Comparison of ENCODE assay signal across 27 cellular contexts in the genomic region with DNA sequence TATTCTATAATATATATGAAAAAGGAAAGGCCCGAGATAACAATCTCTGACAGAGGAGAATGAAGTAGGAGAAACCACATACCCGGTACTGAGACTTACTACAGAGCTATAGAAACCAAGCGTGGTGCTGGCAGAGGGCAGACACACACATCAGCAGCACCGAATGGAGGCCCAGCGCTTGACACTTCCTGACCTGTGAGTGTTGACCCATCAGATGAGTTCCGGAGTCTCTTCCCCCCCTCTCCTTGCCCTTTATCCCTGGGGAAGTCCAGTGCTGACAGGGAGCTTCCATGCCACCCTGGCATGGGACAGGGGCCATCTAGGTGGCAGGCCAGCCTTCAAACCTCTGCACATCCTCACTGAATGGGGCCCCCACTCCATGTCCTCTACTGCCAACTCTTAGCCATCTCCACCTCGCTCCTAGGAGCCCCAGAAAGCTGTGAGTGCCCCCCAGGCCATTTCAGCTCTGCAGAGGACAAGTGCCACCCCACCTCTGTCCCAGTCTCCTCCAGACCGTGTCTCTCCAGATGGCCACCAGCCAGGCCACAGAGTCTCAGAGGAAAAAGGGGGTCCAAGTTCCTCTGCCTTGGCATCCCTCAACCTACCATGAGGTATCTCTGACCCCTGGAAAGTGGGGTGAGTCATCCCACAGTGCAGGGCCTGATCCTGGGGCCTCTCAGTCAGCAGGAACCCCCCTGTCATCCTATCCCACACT.
A peak's percentile ranks its signal among the peaks of the same experiment; 100 is the strongest.
DNase-seq lines count a peak whose midpoint lies in the region; ATAC-seq, FAIRE-seq and TF ChIP-seq lines count a peak whose summit lies in the region.
"Had no signal": no experiment of that assay in that cellular context is flagged by ENCODE, and none has a peak within 500 bp of the region (broad histone marks: within the 10 kb centered on the region; RNA-seq: fewer than 3 reads in every experiment).

No MANE protein-coding gene starts in this region.

- H3K9me3 ChIP-seq in astrocyte (ENCODE audit: insufficient read depth, low read depth, low read length), result no peaks in the 10 kb centered on the region

- no peaks in the 10 kb centered on the region for H4K20me1 ChIP-seq in astrocyte (ENCODE audit: insufficient read depth, low read length)

- no peaks in the 10 kb centered on the region for H3K79me2 ChIP-seq in astrocyte (ENCODE audit: insufficient read depth, low read length)

- H3K27me3 ChIP-seq in astrocyte (ENCODE audit: insufficient read depth, low read length), result no peaks in the 10 kb centered on the region

- FAIRE-seq in astrocyte (lab: Jason Lieb, UNC) (no peak), GM12891 (lab: Jason Lieb, UNC) (no peak), H54 (lab: Jason Lieb, UNC) (no peak)
- FAIRE-seq: bronchial epithelial cell, HepG2 had no signal

- no peaks in the 10 kb centered on the region for H3K9me3 Mint-ChIP-seq in astrocyte (ENCODE audit: unreplicated experiment)
- no peaks in the 10 kb centered on the region for H3K9me3 Mint-ChIP-seq in nephron
- H3K9me3 Mint-ChIP-seq: activated naive CD4-positive, alpha-beta T cell treated with anti-CD3 and anti-CD28 coated beads, Interleukin-2, amount 50 U/mL, for 24 hours; activated T-helper 1 cell treated with anti-CD3 and anti-CD28 coated beads, Interleukin-12 subunit alpha, Interleukin-12 subunit beta, Interleukin-2, Interleukin-4 antibody, amounts not matched to agents 30 ng/mL and 10 ng/mL and 1 ng/mL, durations not matched to agents 14 hours and 24 hours and 36 hours; effector memory CD8-positive, alpha-beta T cell; stimulated activated naive CD8-positive, alpha-beta T cell treated with anti-CD3 and anti-CD28 coated beads, Interleukin-15, amount 100 ng/mL, for 72 hours had no signal

- ATAC-seq in GM19328 (IDR thresholded peaks at IDR 0.05; ENCODE audit: unreplicated experiment), result no peak
- ATAC-seq: effector memory CD8-positive, alpha-beta T cell; esophagus mucosa; HepG2; stimulated activated naive CD8-positive, alpha-beta T cell treated with anti-CD3 and anti-CD28 coated beads, Interleukin-15, amount 100 ng/mL, for 72 hours had no signal

- H3K27ac ChIP-seq in astrocyte (ENCODE audit: low read depth, low read length), result no peak overlapping the region
- H3K27ac ChIP-seq: PC-9 had no signal

- H3K4me3 ChIP-seq in astrocyte (ENCODE audit: insufficient read depth, low read depth, low read length), result no peak overlapping the region
- H3K4me3 ChIP-seq: PC-9 had no signal

- no peak overlapping the region for H3K4me2 ChIP-seq in astrocyte (ENCODE audit: low read length)
- H3K4me2 ChIP-seq: PC-9 had no signal

- H3K4me3 Mint-ChIP-seq in astrocyte (ENCODE audit: unreplicated experiment) (no peak overlapping the region), nephron (no peak overlapping the region)
- H3K4me3 Mint-ChIP-seq: activated naive CD4-positive, alpha-beta T cell treated with anti-CD3 and anti-CD28 coated beads, Interleukin-2, amount 50 U/mL, for 24 hours; activated T-helper 1 cell treated with anti-CD3 and anti-CD28 coated beads, Interleukin-12 subunit alpha, Interleukin-12 subunit beta, Interleukin-2, Interleukin-4 antibody, amounts not matched to agents 30 ng/mL and 10 ng/mL and 1 ng/mL, durations not matched to agents 14 hours and 24 hours and 36 hours; CD14-positive monocyte; effector memory CD8-positive, alpha-beta T cell; stimulated activated naive CD8-positive, alpha-beta T cell treated with anti-CD3 and anti-CD28 coated beads, Interleukin-15, amount 100 ng/mL, for 72 hours had no signal

- peak overlapping the region; percentile 30 for H2AFZ ChIP-seq in astrocyte (ENCODE audit: low read depth, low read length)
- H2AFZ ChIP-seq: PC-9 had no signal

- H3K4me1 Mint-ChIP-seq in astrocyte (ENCODE audit: low read depth, unreplicated experiment), result peaks cover 11% of the 10 kb centered on the region
- H3K4me1 Mint-ChIP-seq in nephron, result peaks cover 58% of the 10 kb centered on the region
- H3K4me1 Mint-ChIP-seq: CD14-positive monocyte had no signal

- H3K9ac ChIP-seq in astrocyte (ENCODE audit: low read length), result no peak overlapping the region

- H3K4me1 ChIP-seq in astrocyte (ENCODE audit: insufficient read depth, low read length), result peaks cover 22% of the 10 kb centered on the region

- no peaks in the 10 kb centered on the region for H3K36me3 ChIP-seq in astrocyte (ENCODE audit: insufficient read depth, low read length)

- no peak for TF ChIP-seq CTCF in GM13977 (IDR thresholded peaks at IDR 0.05; ENCODE audit: extremely low read depth, insufficient read depth, missing control alignments)
- no peak for TF ChIP-seq CTCF in astrocyte (IDR thresholded peaks at IDR 0.05; ENCODE audit: insufficient read depth, low read depth, low read length)
- no peak for TF ChIP-seq CTCF in nephron (IDR thresholded peaks at IDR 0.05; ENCODE audit: unreplicated experiment in 3 of 3)

- in situ Hi-C loops in GM13977 (cut with MboI; ENCODE audit: low pct_unique_long_range_greater_than_20kb, low sequenced_read_pairs, unreplicated experiment), result no loop called here

- DNase-seq in ELR (ENCODE audit: low read depth) (peak; percentile 26), GM13977 (ENCODE audit: low spot score) (peak; percentile 7), astrocyte (ENCODE audit: low read depth) (no peak), GM12891 (ENCODE audit: insufficient read length, low spot score) (no peak), H54 (ENCODE audit: insufficient read length, low spot score) (no peak)
- DNase-seq in activated naive CD4-positive, alpha-beta T cell (lab: John Stamatoyannopoulos, UW), result no peak
- DNase-seq: activated CD4-positive, alpha-beta T cell treated with anti-CD3 and anti-CD28 coated beads, Interleukin-2, amount 50 U/mL, for 48 hours; activated CD4-positive, CD25-positive, alpha-beta regulatory T cell; activated CD8-positive, alpha-beta memory T cell treated with anti-CD3 and anti-CD28 coated beads, Interleukin-2, amount 50 U/mL, for 4 hours; cortex of kidney; DND-41; effector memory CD8-positive, alpha-beta T cell; NCI-H1048; NCI-H187; NK-92 treated with Interleukin-12 subunit alpha and Interleukin-12 subunit beta, amount 100 ng/mL, for 24 hours; nucleus accumbens; PC-9; SHP77; stimulated activated naive CD8-positive, alpha-beta T cell treated with anti-CD3 and anti-CD28 coated beads, Interleukin-15, amount 100 ng/mL, for 72 hours had no signal

- TF ChIP-seq POLR2A in GM12891 (IDR thresholded peaks at IDR 0.05; ENCODE audit: low read depth, low read length) (no peak), H54 (IDR thresholded peaks at IDR 0.05; ENCODE audit: low read depth, low read length) (no peak)

- no peak overlapping the region for H3K27ac Mint-ChIP-seq in astrocyte (ENCODE audit: unreplicated experiment)
- H3K27ac Mint-ChIP-seq in nephron, result peak overlapping the region in 2 of 3 experiments; percentile 16 to 82
- H3K27ac Mint-ChIP-seq: activated naive CD4-positive, alpha-beta T cell treated with anti-CD3 and anti-CD28 coated beads, Interleukin-2, amount 50 U/mL, for 24 hours; activated T-helper 1 cell treated with anti-CD3 and anti-CD28 coated beads, Interleukin-12 subunit alpha, Interleukin-12 subunit beta, Interleukin-2, Interleukin-4 antibody, amounts not matched to agents 30 ng/mL and 10 ng/mL and 1 ng/mL, durations not matched to agents 14 hours and 24 hours and 36 hours; CD14-positive monocyte; effector memory CD8-positive, alpha-beta T cell; stimulated activated naive CD8-positive, alpha-beta T cell treated with anti-CD3 and anti-CD28 coated beads, Interleukin-15, amount 100 ng/mL, for 72 hours had no signal

- H3K36me3 Mint-ChIP-seq in astrocyte (ENCODE audit: low read depth, unreplicated experiment) (no peaks in the 10 kb centered on the region), nephron (ENCODE audit: low read depth) (no peaks in the 10 kb centered on the region)
- H3K36me3 Mint-ChIP-seq: activated naive CD4-positive, alpha-beta T cell treated with anti-CD3 and anti-CD28 coated beads, Interleukin-2, amount 50 U/mL, for 24 hours; CD14-positive monocyte had no signal

- peaks cover 24% of the 10 kb centered on the region for H3K27me3 Mint-ChIP-seq in astrocyte (ENCODE audit: low read depth, unreplicated experiment)
- H3K27me3 Mint-ChIP-seq in nephron (ENCODE audit: low read depth), result peaks cover 12% of the 10 kb centered on the region

TF ChIP-seq in GM12891, 5 proteins besides CTCF, POLR2A, EP300 and RAD21:
- TF ChIP-seq POU2F2 (IDR thresholded peaks at IDR 0.05; ENCODE audit: low read depth, low read length), result no peak
- TF ChIP-seq POLR2AphosphoS5 (IDR thresholded peaks at IDR 0.05; ENCODE audit: low read depth, low read length), result no peak
- no peak for TF ChIP-seq PAX5 (IDR thresholded peaks at IDR 0.05; ENCODE audit: insufficient read depth, low read length, severe bottlenecking)
- TF ChIP-seq TAF1 (IDR thresholded peaks at IDR 0.05; ENCODE audit: low read depth, low read length), result no peak
- TF ChIP-seq SPI1 (IDR thresholded peaks at IDR 0.05; ENCODE audit: low read depth, low read length), result no peak

Comparison
In these comparisons a context has a peak if more than half of its experiments do, and no peak if none do; other contexts are left out.
1. DNase-seq: peak in ELR (single experiment) and GM13977 (single experiment); none in astrocyte (single experiment), activated naive CD4-positive, alpha-beta T cell (0 of 4), GM12891 (single experiment) and H54 (single experiment).